Comparison of ENCODE assay signal across 20 cellular contexts in the genomic region with DNA sequence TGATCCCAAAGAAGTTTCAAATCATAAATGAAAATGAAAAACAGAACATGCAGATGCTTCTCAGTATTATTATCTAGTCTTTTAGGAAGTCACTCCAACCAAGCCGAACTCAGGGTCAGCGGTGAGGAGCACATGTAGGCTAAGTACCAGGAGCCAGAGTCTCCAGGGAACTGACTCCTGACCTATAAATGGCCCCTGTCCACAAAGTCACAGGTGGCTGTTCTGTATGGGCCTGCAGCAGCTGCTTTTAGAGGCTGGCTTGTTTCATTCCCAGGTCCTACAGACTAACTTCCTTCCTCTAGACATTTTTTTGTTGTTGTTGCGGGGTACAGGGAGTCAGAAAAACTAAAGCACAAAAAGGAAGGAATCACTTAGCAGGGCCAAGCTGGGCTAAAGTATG. TPM values are rescaled to one million over a fixed set of nuclear protein-coding genes. Genes with fewer than 3 reads are reported as not detected.
A peak's percentile ranks its signal among the peaks of the same experiment; 100 is the strongest.
DNase-seq lines count a peak whose midpoint lies in the region; ATAC-seq and TF ChIP-seq lines count a peak whose summit lies in the region.
"Had no signal": no experiment of that assay in that cellular context is flagged by ENCODE, and none has a peak within 500 bp of the region (broad histone marks: within the 10 kb centered on the region; RNA-seq: fewer than 3 reads in every experiment).

No MANE protein-coding gene starts in this region.

- no peak overlapping the region for H3K4me3 ChIP-seq in DOHH2 (ENCODE audit: low read length)
- no peak overlapping the region for H3K4me3 ChIP-seq in Karpas-422 (ENCODE audit: low read length)
- H3K4me3 ChIP-seq: ascending aorta, gastroesophageal sphincter, GM23338, K562 had no signal

- H3K27ac Mint-ChIP-seq in endothelial cell (ENCODE audit: unreplicated experiment) (peak overlapping the region; percentile 72), Calu3 (ENCODE audit: unreplicated experiment) (no peak overlapping the region), chondrocyte (ENCODE audit: unreplicated experiment) (no peak overlapping the region)
- H3K27ac Mint-ChIP-seq: activated naive CD4-positive, alpha-beta T cell treated with anti-CD3 and anti-CD28 coated beads for 36 hours; GM23338 had no signal

- H3K27me3 Mint-ChIP-seq in endothelial cell (ENCODE audit: unreplicated experiment) (peaks cover 5% of the 10 kb centered on the region), Calu3 (ENCODE audit: unreplicated experiment) (peaks cover 45% of the 10 kb centered on the region), chondrocyte (ENCODE audit: low read depth) (no peaks in the 10 kb centered on the region)

- H3K36me3 ChIP-seq in DOHH2 (ENCODE audit: control insufficient read depth, low read length) (no peaks in the 10 kb centered on the region), Karpas-422 (ENCODE audit: insufficient read depth, low read length) (no peaks in the 10 kb centered on the region)
- H3K36me3 ChIP-seq: ascending aorta, gastroesophageal sphincter had no signal

- no peaks in the 10 kb centered on the region; the same call in 1 of the 2 replicates for H3F3A ChIP-seq in DOHH2 (ENCODE audit: control insufficient read depth, insufficient read depth)

- H3K9me2 ChIP-seq in DOHH2 (replicated peaks; ENCODE audit: control insufficient read depth, low read length) (no peaks in the 10 kb centered on the region), Karpas-422 (replicated peaks; ENCODE audit: insufficient read depth, low read length) (no peaks in the 10 kb centered on the region)

- H3K4me1 Mint-ChIP-seq in endothelial cell (ENCODE audit: unreplicated experiment) (peaks cover 38% of the 10 kb centered on the region), Calu3 (ENCODE audit: low read depth, unreplicated experiment) (peaks cover 9% of the 10 kb centered on the region), chondrocyte (ENCODE audit: low read depth) (peaks cover 9% of the 10 kb centered on the region)

- H3K4me1 ChIP-seq in DOHH2 (ENCODE audit: control insufficient read depth, low read length) (peaks cover 36% of the 10 kb centered on the region), Karpas-422 (ENCODE audit: low read length) (peaks cover 72% of the 10 kb centered on the region)
- H3K4me1 ChIP-seq: ascending aorta had no signal

- no peaks in the 10 kb centered on the region for H3K9me3 ChIP-seq in DOHH2 (ENCODE audit: control insufficient read depth, insufficient read depth, low read length)
- H3K9me3 ChIP-seq in Karpas-422 (ENCODE audit: low read length) = no peaks in the 10 kb centered on the region
- H3K9me3 ChIP-seq: ascending aorta, gastroesophageal sphincter had no signal

- intact Hi-C loops in sciatic nerve (cut with DNase I) = no loop called here
- intact Hi-C loops in Calu3 (cut with micrococcal nuclease; ENCODE audit: unreplicated experiment) = no loop called here

- DNase-seq in Karpas-422 (no peak), endothelial cell (ENCODE audit: low spot score) (no peak), sciatic nerve (ENCODE audit: low spot score) (peak; percentile 53), cerebellar cortex (ENCODE audit: low spot score) (no peak), Calu3 (no peak), chondrocyte (ENCODE audit: low spot score) (no peak), mucosa of gallbladder (ENCODE audit: low spot score) (no peak)
- DNase-seq: activated CD4-positive, alpha-beta T cell treated with anti-CD3 and anti-CD28 coated beads, Interleukin-2, amount 50 U/mL, for 1 hour; activated naive CD4-positive, alpha-beta T cell treated with anti-CD3 and anti-CD28 coated beads for 36 hours; GDM1; NCI-H1105; nephron progenitor cell had no signal

- peaks cover 2% of the 10 kb centered on the region; the same call in 1 of the 2 replicates for H3K27me3 ChIP-seq in DOHH2 (ENCODE audit: control insufficient read depth, low read length)
- no peaks in the 10 kb centered on the region for H3K27me3 ChIP-seq in Karpas-422 (ENCODE audit: low read length)
- H3K27me3 ChIP-seq: ascending aorta, gastroesophageal sphincter had no signal

- H3K4me3 Mint-ChIP-seq in endothelial cell (ENCODE audit: unreplicated experiment) (peak overlapping the region; percentile 37), Calu3 (ENCODE audit: low read depth, unreplicated experiment) (no peak overlapping the region), chondrocyte (ENCODE audit: unreplicated experiment) (no peak overlapping the region)
- H3K4me3 Mint-ChIP-seq: activated naive CD4-positive, alpha-beta T cell treated with anti-CD3 and anti-CD28 coated beads for 36 hours; GM23338; nephron progenitor cell had no signal

- CTCF ChIA-PET in Calu3 (lab: Charles Lee) = interaction anchor here (1.7 kb wide), 1 partner anchor 102 kb away, joined by 5 read pairs; the partner anchor contains the start of gene CIAO2A

- ATAC-seq in sciatic nerve = peak; percentile 43
- ATAC-seq: gastroesophageal sphincter, GM23338, K562, Panc1 had no signal

- TF ChIP-seq CTCF in DOHH2 (IDR thresholded peaks at IDR 0.05; ENCODE audit: low read depth, low read length, poor library complexity, severe bottlenecking) = no peak
- TF ChIP-seq CTCF in endothelial cell (IDR thresholded peaks at IDR 0.05; ENCODE audit: unreplicated experiment) = no peak
- no peak for TF ChIP-seq CTCF in Calu3 (IDR thresholded peaks at IDR 0.05; ENCODE audit: unreplicated experiment)
- TF ChIP-seq CTCF in chondrocyte (IDR thresholded peaks at IDR 0.05) = no peak

- H3K36me3 Mint-ChIP-seq in endothelial cell (ENCODE audit: low read depth, unreplicated experiment) = no peaks in the 10 kb centered on the region
- H3K36me3 Mint-ChIP-seq in Calu3 (ENCODE audit: insufficient read depth, unreplicated experiment) = no peaks in the 10 kb centered on the region
- no peaks in the 10 kb centered on the region for H3K36me3 Mint-ChIP-seq in chondrocyte (ENCODE audit: low read depth)

- BruUV-seq in Calu3 (replicated peaks; lab: Mats Ljungman, UMichigan) = no TSS peak

- no peak overlapping the region; the same call in 1 of the 2 replicates for H2AFZ ChIP-seq in Karpas-422 (ENCODE audit: low read length)
- H2AFZ ChIP-seq: GM23338 had no signal

- peak overlapping the region; percentile 50 for H3K9ac ChIP-seq in Karpas-422 (ENCODE audit: low read length)

- no peaks in the 10 kb centered on the region for H4K20me1 ChIP-seq in DOHH2 (ENCODE audit: control insufficient read depth, insufficient read depth, low read depth, low read length)
- H4K20me1 ChIP-seq in Karpas-422 (ENCODE audit: insufficient read depth, low read depth, low read length) = no peaks in the 10 kb centered on the region

- H3K27ac ChIP-seq in DOHH2 (ENCODE audit: low read depth, low read length) (peak overlapping the region; percentile 2; the same call in 1 of the 2 replicates), Karpas-422 (ENCODE audit: low read length) (peak overlapping the region; percentile 84)
- H3K27ac ChIP-seq: ascending aorta, epithelial cell of prostate, gastroesophageal sphincter, HL-60 had no signal

- H3K79me2 ChIP-seq in DOHH2 (ENCODE audit: control insufficient read depth, low read length) (no peaks in the 10 kb centered on the region), Karpas-422 (ENCODE audit: low read length) (peaks cover 9% of the 10 kb centered on the region; the same call in 1 of the 2 replicates)

- H3K9me3 Mint-ChIP-seq in endothelial cell (ENCODE audit: unreplicated experiment) (no peaks in the 10 kb centered on the region), Calu3 (ENCODE audit: low read depth, unreplicated experiment) (no peaks in the 10 kb centered on the region), chondrocyte (ENCODE audit: low read depth) (no peaks in the 10 kb centered on the region)
- H3K9me3 Mint-ChIP-seq: activated naive CD4-positive, alpha-beta T cell treated with anti-CD3 and anti-CD28 coated beads for 36 hours; GM23338; nephron progenitor cell had no signal

- H3K4me2 ChIP-seq in DOHH2 (ENCODE audit: low read length) (peak overlapping the region; percentile 32), Karpas-422 (ENCODE audit: low read depth, low read length, poor library complexity, severe bottlenecking) (peak overlapping the region; percentile 48)
- H3K4me2 ChIP-seq: GM23338 had no signal

RNA-seq across cellular contexts. Expression of gene DAPK2, which starts 54.6 kb away (rescaled TPM):
- 40.4 and 56.4 TPM in 2 replicates for total RNA-seq in Karpas-422 (2014; rRNA removed; shearing (Covaris generic); ENCODE audit: low replicate concordance)
- total RNA-seq in endothelial cell (ENCODE audit: unreplicated experiment) (10.0 TPM), sciatic nerve (36.9 TPM), Calu3 (2022) (1.1 and 1.5 TPM in 2 replicates), chondrocyte (1.2 to 1.6 TPM (median 1.3 TPM) in 3 replicates), mucosa of gallbladder (5.6 TPM)
